In the genomic region with DNA sequence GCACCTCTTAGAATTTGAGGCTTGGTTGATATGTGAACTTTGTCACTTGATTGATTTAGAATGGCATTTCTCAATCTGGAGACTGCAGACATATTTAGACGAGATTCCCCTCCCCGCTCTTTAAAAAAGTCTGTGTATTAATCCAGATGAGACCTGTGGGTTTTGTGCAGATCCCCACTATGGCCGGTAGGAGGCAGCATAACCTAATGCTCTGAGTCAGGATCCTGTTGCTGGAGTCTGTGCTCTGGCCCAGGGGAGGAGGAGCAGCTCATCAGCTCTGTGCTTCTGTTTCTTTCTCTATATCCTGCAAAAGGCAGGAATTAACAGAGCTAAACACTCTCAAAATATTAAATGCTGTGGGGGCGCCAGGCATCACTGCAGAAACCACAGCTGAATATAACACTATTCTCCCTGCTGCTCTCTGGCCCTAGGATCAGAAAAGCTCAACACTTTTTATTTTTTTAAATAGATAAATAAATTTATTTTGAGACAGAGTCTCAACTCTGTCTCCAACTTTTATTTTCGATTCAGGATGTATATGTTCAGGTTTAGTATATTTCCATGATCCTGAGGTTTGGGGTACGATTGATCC, we compare ENCODE assay signal across 1 cellular context.
TF ChIP-seq lines count a peak whose summit lies in the region.

No MANE protein-coding gene starts in this region.

TF ChIP-seq in HepG2, 621 proteins besides CTCF, POLR2A, EP300 and RAD21 (continued from another document and continues in another):
- TF ChIP-seq, protein P1, sequence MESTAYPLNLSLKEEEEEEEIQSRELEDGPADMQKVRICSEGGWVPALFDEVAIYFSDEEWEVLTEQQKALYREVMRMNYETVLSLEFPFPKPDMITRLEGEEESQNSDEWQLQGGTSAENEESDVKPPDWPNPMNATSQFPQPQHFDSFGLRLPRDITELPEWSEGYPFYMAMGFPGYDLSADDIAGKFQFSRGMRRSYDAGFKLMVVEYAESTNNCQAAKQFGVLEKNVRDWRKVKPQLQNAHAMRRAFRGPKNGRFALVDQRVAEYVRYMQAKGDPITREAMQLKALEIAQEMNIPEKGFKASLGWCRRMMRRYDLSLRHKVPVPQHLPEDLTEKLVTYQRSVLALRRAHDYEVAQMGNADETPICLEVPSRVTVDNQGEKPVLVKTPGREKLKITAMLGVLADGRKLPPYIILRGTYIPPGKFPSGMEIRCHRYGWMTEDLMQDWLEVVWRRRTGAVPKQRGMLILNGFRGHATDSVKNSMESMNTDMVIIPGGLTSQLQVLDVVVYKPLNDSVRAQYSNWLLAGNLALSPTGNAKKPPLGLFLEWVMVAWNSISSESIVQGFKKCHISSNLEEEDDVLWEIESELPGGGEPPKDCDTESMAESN (CRISPR knock-in tag; conservative IDR thresholded peaks at IDR 0.05): no peak
- no peak for TF ChIP-seq IRF1 (CRISPR knock-in tag; IDR thresholded peaks at IDR 0.05; ENCODE audit: low read depth)
- no peak for TF ChIP-seq ZNF552 (CRISPR knock-in tag; IDR thresholded peaks at IDR 0.05; ENCODE audit: borderline replicate concordance)
- 0 out of 2 replicates have a peak, but pooled peaks have one; percentile 27 for TF ChIP-seq ZNF691 (CRISPR knock-in tag; IDR thresholded peaks at IDR 0.05; ENCODE audit: borderline replicate concordance, low read depth)
- TF ChIP-seq ZNF800 (CRISPR knock-in tag; IDR thresholded peaks at IDR 0.05): no peak
- TF ChIP-seq PITX1 (CRISPR knock-in tag; IDR thresholded peaks at IDR 0.05): 0 out of 2 replicates have a peak, but pooled peaks have one; percentile 27
- no peak for TF ChIP-seq CREBL2 (CRISPR knock-in tag; IDR thresholded peaks at IDR 0.05; ENCODE audit: borderline replicate concordance)
- TF ChIP-seq ATF6 (CRISPR knock-in tag; conservative IDR thresholded peaks at IDR 0.05): no peak
- no peak for TF ChIP-seq HDAC2 (CRISPR knock-in tag; IDR thresholded peaks at IDR 0.05)
- TF ChIP-seq PAWR (CRISPR knock-in tag; IDR thresholded peaks at IDR 0.05; ENCODE audit: borderline replicate concordance): no peak
- TF ChIP-seq CCDC6 (CRISPR knock-in tag; IDR thresholded peaks at IDR 0.05): no peak
- no peak for TF ChIP-seq ATF1 (CRISPR knock-in tag; IDR thresholded peaks at IDR 0.05)
- TF ChIP-seq NR2F6 (IDR thresholded peaks at IDR 0.05): no peak
- no peak for TF ChIP-seq NR2F6 (CRISPR knock-in tag; IDR thresholded peaks at IDR 0.05)
- no peak for TF ChIP-seq PRDM15 (CRISPR knock-in tag; IDR thresholded peaks at IDR 0.05)
- TF ChIP-seq PLRG1 (conservative IDR thresholded peaks at IDR 0.05): no peak
- no peak for TF ChIP-seq POLR2AphosphoS2 (IDR thresholded peaks at IDR 0.05; ENCODE audit: low read depth, low read length)
- TF ChIP-seq DR1 (CRISPR knock-in tag; IDR thresholded peaks at IDR 0.05): no peak
- no peak for TF ChIP-seq ZNF101 (CRISPR knock-in tag; IDR thresholded peaks at IDR 0.05; ENCODE audit: borderline replicate concordance, low read depth)
- TF ChIP-seq RCOR2 (CRISPR knock-in tag; IDR thresholded peaks at IDR 0.05): no peak
- no peak for TF ChIP-seq ISX (CRISPR knock-in tag; conservative IDR thresholded peaks at IDR 0.05)
- no peak for TF ChIP-seq HDAC6 (IDR thresholded peaks at IDR 0.05; ENCODE audit: low read depth, low read length)
- TF ChIP-seq AGO1 (IDR thresholded peaks at IDR 0.05; ENCODE audit: low read depth, low read length, poor library complexity, severe bottlenecking): no peak
- no peak for TF ChIP-seq HNF4A (CRISPR knock-in tag; IDR thresholded peaks at IDR 0.05)
- TF ChIP-seq NFKB2 (CRISPR knock-in tag; IDR thresholded peaks at IDR 0.05; ENCODE audit: borderline replicate concordance): no peak
- TF ChIP-seq MIER2 (CRISPR knock-in tag; IDR thresholded peaks at IDR 0.05): no peak
- TF ChIP-seq CREM (IDR thresholded peaks at IDR 0.05): no peak
- TF ChIP-seq CREM (CRISPR knock-in tag; IDR thresholded peaks at IDR 0.05): no peak
- TF ChIP-seq ARID5B (CRISPR knock-in tag; IDR thresholded peaks at IDR 0.05): 0 out of 2 replicates have a peak, but pooled peaks have one; percentile 20
- TF ChIP-seq NFKBIZ (CRISPR knock-in tag; IDR thresholded peaks at IDR 0.05): no peak
- TF ChIP-seq ZNF615 (CRISPR knock-in tag; IDR thresholded peaks at IDR 0.05; ENCODE audit: borderline replicate concordance): no peak
- TF ChIP-seq, protein P2, sequence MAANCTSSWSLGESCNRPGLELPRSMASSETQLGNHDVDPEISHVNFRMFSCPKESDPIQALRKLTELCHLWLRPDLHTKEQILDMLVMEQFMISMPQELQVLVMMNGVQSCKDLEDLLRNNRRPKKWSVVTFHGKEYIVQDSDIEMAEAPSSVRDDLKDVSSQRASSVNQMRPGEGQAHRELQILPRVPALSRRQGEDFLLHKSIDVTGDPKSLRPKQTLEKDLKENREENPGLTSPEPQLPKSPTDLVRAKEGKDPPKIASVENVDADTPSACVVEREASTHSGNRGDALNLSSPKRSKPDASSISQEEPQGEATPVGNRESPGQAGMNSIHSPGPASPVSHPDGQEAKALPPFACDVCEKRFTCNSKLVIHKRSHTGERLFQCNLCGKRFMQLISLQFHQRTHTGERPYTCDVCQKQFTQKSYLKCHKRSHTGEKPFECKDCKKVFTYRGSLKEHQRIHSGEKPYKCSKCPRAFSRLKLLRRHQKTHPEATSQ (CRISPR knock-in tag; IDR thresholded peaks at IDR 0.05; ENCODE audit: borderline replicate concordance): no peak
- TF ChIP-seq, protein P3, sequence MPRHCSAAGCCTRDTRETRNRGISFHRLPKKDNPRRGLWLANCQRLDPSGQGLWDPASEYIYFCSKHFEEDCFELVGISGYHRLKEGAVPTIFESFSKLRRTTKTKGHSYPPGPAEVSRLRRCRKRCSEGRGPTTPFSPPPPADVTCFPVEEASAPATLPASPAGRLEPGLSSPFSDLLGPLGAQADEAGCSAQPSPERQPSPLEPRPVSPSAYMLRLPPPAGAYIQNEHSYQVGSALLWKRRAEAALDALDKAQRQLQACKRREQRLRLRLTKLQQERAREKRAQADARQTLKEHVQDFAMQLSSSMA (CRISPR knock-in tag; IDR thresholded peaks at IDR 0.05): no peak
- 0 out of 2 replicates have a peak, but pooled peaks have one; percentile 36 for TF ChIP-seq ARID3A (IDR thresholded peaks at IDR 0.05; ENCODE audit: low read depth, low read length)
- no peak for TF ChIP-seq ZBTB7B (CRISPR knock-in tag; IDR thresholded peaks at IDR 0.05)
